In the genomic region with DNA sequence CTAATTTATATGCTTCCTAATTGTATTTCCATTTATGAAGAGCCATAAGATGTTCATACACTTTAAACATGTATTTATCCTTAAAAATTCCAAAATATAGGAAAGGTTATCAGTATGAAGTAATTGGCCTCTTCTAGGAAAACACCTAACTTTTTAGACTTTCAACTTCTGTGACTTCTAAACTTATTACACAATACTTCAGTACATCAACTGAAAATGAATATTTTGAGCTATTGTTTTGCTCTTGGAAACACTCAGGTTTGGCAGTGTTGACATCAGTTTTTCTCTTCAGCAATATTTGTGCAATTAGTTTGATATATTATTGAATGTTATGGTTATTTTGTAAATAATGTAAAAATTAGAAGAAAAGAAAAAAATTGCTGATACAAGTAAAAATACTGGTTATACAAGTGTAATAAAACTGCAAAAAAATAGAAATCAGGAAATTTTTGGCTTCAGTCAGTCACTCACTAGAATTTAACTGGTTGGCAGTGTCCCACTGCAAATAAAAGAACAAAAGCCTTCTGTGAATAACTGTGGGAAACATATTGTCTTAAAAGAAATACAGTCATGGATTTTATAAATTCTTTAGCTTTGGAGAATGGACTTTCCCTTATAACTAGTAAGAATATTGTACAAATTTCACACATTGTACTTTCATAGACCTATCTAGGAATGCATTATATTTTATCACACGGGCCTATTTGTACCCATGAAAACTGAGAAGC, we compare ENCODE assay signal across 1 cellular context.
TF ChIP-seq lines count a peak whose summit lies in the region.

No MANE protein-coding gene starts in this region.

TF ChIP-seq in HepG2, 621 proteins besides CTCF, POLR2A, EP300 and RAD21 (continued from another document):
- no peak for TF ChIP-seq SKIL (CRISPR knock-in tag; IDR thresholded peaks at IDR 0.05; ENCODE audit: borderline replicate concordance)
- TF ChIP-seq ZNF720 (CRISPR knock-in tag; IDR thresholded peaks at IDR 0.05), result no peak
- TF ChIP-seq SAFB2 (CRISPR knock-in tag; IDR thresholded peaks at IDR 0.05; ENCODE audit: borderline replicate concordance, low read depth), result no peak
- TF ChIP-seq ZNF879 (CRISPR knock-in tag; IDR thresholded peaks at IDR 0.05), result no peak
- no peak for TF ChIP-seq ZNF557 (CRISPR knock-in tag; IDR thresholded peaks at IDR 0.05)
- TF ChIP-seq YY1 (IDR thresholded peaks at IDR 0.05; ENCODE audit: insufficient read depth, insufficient replicate concordance, low read depth, low read length), result no peak
- TF ChIP-seq CEBPB (IDR thresholded peaks at IDR 0.05; ENCODE audit: borderline replicate concordance, low read depth, low read length), result peak; percentile 58
- no peak for TF ChIP-seq CSRNP2 (CRISPR knock-in tag; conservative IDR thresholded peaks at IDR 0.05; ENCODE audit: low read depth)
- no peak for TF ChIP-seq ZNF260 (CRISPR knock-in tag; IDR thresholded peaks at IDR 0.05; ENCODE audit: borderline replicate concordance, low read depth)
- no peak for TF ChIP-seq BCL6 (CRISPR knock-in tag; IDR thresholded peaks at IDR 0.05)
- TF ChIP-seq RBAK (CRISPR knock-in tag; IDR thresholded peaks at IDR 0.05), result no peak
- no peak for TF ChIP-seq KLF12 (CRISPR knock-in tag; IDR thresholded peaks at IDR 0.05; ENCODE audit: borderline replicate concordance)
- TF ChIP-seq NFKBIZ (CRISPR knock-in tag; IDR thresholded peaks at IDR 0.05), result no peak
- no peak for TF ChIP-seq CHCHD3 (CRISPR knock-in tag; IDR thresholded peaks at IDR 0.05)
- no peak for TF ChIP-seq SCMH1 (CRISPR knock-in tag; IDR thresholded peaks at IDR 0.05; ENCODE audit: borderline replicate concordance)
- TF ChIP-seq ZNF468 (CRISPR knock-in tag; IDR thresholded peaks at IDR 0.05), result no peak
- TF ChIP-seq MAFK (conservative IDR thresholded peaks at IDR 0.05 in 1 of 2, IDR thresholded peaks at IDR 0.05 in 1 of 2; ENCODE audit: low read length in 2 of 2), result peak; percentile 30 to 76; a peak in 2 of 4 replicates
- no peak for TF ChIP-seq ZNF24 (IDR thresholded peaks at IDR 0.05)
TF ChIP-seq in HepG2: peak in this region for 3.
